ENCODE assay signal across 8 cellular contexts in the genomic region with DNA sequence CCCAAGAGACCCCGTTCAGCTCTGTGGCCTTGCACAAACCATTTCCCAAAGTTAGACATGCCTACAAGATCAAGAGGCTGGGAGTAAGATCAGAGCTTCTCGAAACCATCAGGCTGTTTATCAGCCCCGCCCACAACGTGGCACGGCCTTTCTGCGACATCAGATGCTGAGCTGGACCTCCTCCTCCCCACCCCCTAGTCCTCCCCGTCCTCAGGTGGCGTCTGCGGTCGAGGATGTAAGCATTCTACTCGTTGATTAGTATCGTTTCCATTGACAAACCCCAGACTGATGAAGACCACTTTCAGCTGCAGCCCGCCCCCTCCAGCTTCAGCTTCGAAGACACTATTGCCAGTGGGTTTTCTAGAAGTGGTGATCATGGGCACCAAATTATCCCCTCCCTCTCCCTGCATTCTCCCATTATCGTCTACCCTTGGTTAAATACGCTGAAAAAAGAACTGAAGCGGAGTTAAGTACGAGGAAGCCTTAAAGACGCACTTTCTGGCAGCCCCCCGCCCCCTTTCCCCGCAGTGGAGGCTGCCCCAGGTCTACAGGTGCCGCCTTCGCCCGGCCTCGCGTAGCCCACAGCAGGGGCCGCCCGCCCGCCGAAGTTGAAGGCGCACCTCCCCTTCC. TPM values are rescaled to one million over a fixed set of nuclear protein-coding genes. Genes with fewer than 3 reads are reported as not detected.
A peak's percentile ranks its signal among the peaks of the same experiment; 100 is the strongest.
DNase-seq lines count a peak whose midpoint lies in the region; ATAC-seq and TF ChIP-seq lines count a peak whose summit lies in the region.

No MANE protein-coding gene starts in this region.

- ATAC-seq in activated CD8-positive, alpha-beta T cell treated with anti-CD3 and anti-CD28 coated beads for 36 hours = peak; percentile 66
- peak; percentile 58 for ATAC-seq in omental fat pad (ENCODE audit: low FRiP score)
- ATAC-seq in GM19452 (IDR thresholded peaks at IDR 0.05; ENCODE audit: unreplicated experiment) = no peak
- ATAC-seq in HG02885 (IDR thresholded peaks at IDR 0.05; ENCODE audit: poor library complexity, unreplicated experiment) = no peak

- no peak overlapping the region for H3K27ac ChIP-seq in HUES48 (ENCODE audit: low read depth, low read length)

- peaks cover 47% of the 10 kb centered on the region for H3K27me3 Mint-ChIP-seq in activated CD8-positive, alpha-beta T cell treated with anti-CD3 and anti-CD28 coated beads for 36 hours

- no peaks in the 10 kb centered on the region for H3K9me3 ChIP-seq in HUES48 (ENCODE audit: control insufficient read depth, insufficient read depth, low read length)

- H3K27me3 ChIP-seq in HUES48 (ENCODE audit: control insufficient read depth, insufficient read depth, low read length) = peaks cover 44% of the 10 kb centered on the region

- intact Hi-C loops in activated CD8-positive, alpha-beta T cell treated with anti-CD3 and anti-CD28 coated beads for 36 hours (cut with micrococcal nuclease) = no loop called here

- H3K4me1 ChIP-seq in HUES48 (ENCODE audit: control insufficient read depth, insufficient read depth, low read length) = peaks cover 19% of the 10 kb centered on the region; the same call in 1 of the 2 replicates

- POLR2A ChIA-PET in activated CD8-positive, alpha-beta T cell treated with anti-CD3 and anti-CD28 coated beads for 36 hours (lab: Charles Lee) = no interaction called here

- TF ChIP-seq CTCF in activated CD8-positive, alpha-beta T cell treated with anti-CD3 and anti-CD28 coated beads for 36 hours (IDR thresholded peaks at IDR 0.05) = no peak
- no peak for TF ChIP-seq CTCF in omental fat pad (IDR thresholded peaks at IDR 0.05)

- H3K9me3 Mint-ChIP-seq in activated CD8-positive, alpha-beta T cell treated with anti-CD3 and anti-CD28 coated beads for 36 hours = no peaks in the 10 kb centered on the region

- DNase-seq in activated naive CD4-positive, alpha-beta T cell treated with Interleukin-2 at 50 U/mL for 16 hours = peak; percentile 6
- DNase-seq in activated naive CD4-positive, alpha-beta T cell treated with anti-CD3 and anti-CD28 coated beads, Interleukin-2, amount 50 U/mL, for 16 hours = no peak
- peak; percentile 43 for DNase-seq in activated CD8-positive, alpha-beta T cell treated with anti-CD3 and anti-CD28 coated beads for 36 hours
- DNase-seq in foreskin melanocyte = peak; percentile 11
- DNase-seq in omental fat pad (ENCODE audit: low spot score) = no peak

- H3K36me3 Mint-ChIP-seq in activated CD8-positive, alpha-beta T cell treated with anti-CD3 and anti-CD28 coated beads for 36 hours (ENCODE audit: low read depth) = no peaks in the 10 kb centered on the region

- peak overlapping the region; percentile 72 for H3K4me3 ChIP-seq in HUES48 (ENCODE audit: low read depth, low read length)

- peaks cover 9% of the 10 kb centered on the region for H3K4me1 Mint-ChIP-seq in activated CD8-positive, alpha-beta T cell treated with anti-CD3 and anti-CD28 coated beads for 36 hours (ENCODE audit: low read depth)

- CTCF ChIA-PET in activated CD8-positive, alpha-beta T cell treated with anti-CD3 and anti-CD28 coated beads for 36 hours (lab: Charles Lee) = no interaction called here

- no peak overlapping the region for H3K27ac Mint-ChIP-seq in activated CD8-positive, alpha-beta T cell treated with anti-CD3 and anti-CD28 coated beads for 36 hours

- H3K9ac ChIP-seq in HUES48 (ENCODE audit: low read depth, low read length) = no peak overlapping the region

- no peaks in the 10 kb centered on the region for H3K36me3 ChIP-seq in HUES48 (ENCODE audit: control insufficient read depth, insufficient read depth, low read length)

- H3K4me3 Mint-ChIP-seq in activated CD8-positive, alpha-beta T cell treated with anti-CD3 and anti-CD28 coated beads for 36 hours = no peak overlapping the region

RNA-seq across cellular contexts. Expression of a gene that starts 1.1 kb away (rescaled TPM):
- total RNA-seq in activated CD8-positive, alpha-beta T cell treated with anti-CD3 and anti-CD28 coated beads for 36 hours = not detected
- total RNA-seq in omental fat pad = 10 to 100 TPM in 3 of 4 donors, 1 to 10 TPM in 1; 9.0 to 48.7 (median 22.6) TPM

RNA-seq across cellular contexts. Expression of a gene that starts 53.6 kb away (rescaled TPM):
- total RNA-seq in activated CD8-positive, alpha-beta T cell treated with anti-CD3 and anti-CD28 coated beads for 36 hours = not detected
- 1 to 10 TPM in 2 of 4 donors, under 1 TPM in 2; 0.24 to 3.2 (median 1.3) TPM for total RNA-seq in omental fat pad

Comparison
In these comparisons a context has a peak if more than half of its experiments do, and no peak if none do; other contexts are left out.
1. DNase-seq: peak in activated naive CD4-positive, alpha-beta T cell treated with Interleukin-2 at 50 U/mL for 16 hours (single experiment), activated CD8-positive, alpha-beta T cell treated with anti-CD3 and anti-CD28 coated beads for 36 hours (single experiment) and foreskin melanocyte (single experiment); none in activated naive CD4-positive, alpha-beta T cell treated with anti-CD3 and anti-CD28 coated beads, Interleukin-2, amount 50 U/mL, for 16 hours (single experiment) and omental fat pad (single experiment).
2. ATAC-seq: peak in activated CD8-positive, alpha-beta T cell treated with anti-CD3 and anti-CD28 coated beads for 36 hours (single experiment) and omental fat pad (single experiment); none in GM19452 (single experiment) and HG02885 (single experiment).
3. RNA of a gene that starts 1.1 kb away (total RNA-seq): 9.0 to 48.7 TPM in omental fat pad; not detected in activated CD8-positive, alpha-beta T cell treated with anti-CD3 and anti-CD28 coated beads for 36 hours; every median in the first group is over 10 times any median in the second.